In genomic region chr11:47541070-47541469, GRCh38 we compare ENCODE assay signal across 2 cellular contexts.
TF ChIP-seq lines count a peak whose summit lies in the region.

No MANE protein-coding gene starts in this region.

TF ChIP-seq in SK-N-SH, 30 proteins besides CTCF, POLR2A, EP300 and RAD21:
- TF ChIP-seq ZBTB33 (IDR thresholded peaks at IDR 0.05; ENCODE audit: borderline replicate concordance, low read depth) (no peak), ELF1 (IDR thresholded peaks at IDR 0.05) (no peak), CHD2 (IDR thresholded peaks at IDR 0.05; ENCODE audit: low read length, partially characterized antibody) (no peak), GATA2 (CRISPR knock-in tag; IDR thresholded peaks at IDR 0.05) (no peak), FOSL2 (IDR thresholded peaks at IDR 0.05; ENCODE audit: borderline replicate concordance, low read depth) (no peak), MAX (IDR thresholded peaks at IDR 0.05; ENCODE audit: low read depth) (no peak), SIN3A (IDR thresholded peaks at IDR 0.05; ENCODE audit: borderline replicate concordance, low read depth, low read length) (no peak)

TF ChIP-seq in endothelial cell of umbilical vein, 7 proteins besides CTCF, POLR2A, EP300 and RAD21:
- TF ChIP-seq JUN (IDR thresholded peaks at IDR 0.05; ENCODE audit: borderline replicate concordance, insufficient read depth, insufficient read length, low read depth) (no peak), MYC (IDR thresholded peaks at IDR 0.05; ENCODE audit: low read depth, low read length) (no peak), GATA2 (IDR thresholded peaks at IDR 0.05; ENCODE audit: insufficient read depth, insufficient read length, low read depth, low read length) (no peak), EZH2 (IDR thresholded peaks at IDR 0.05; ENCODE audit: borderline replicate concordance, low read depth, low read length, severe bottlenecking) (no peak), POLR2AphosphoS5 (IDR thresholded peaks at IDR 0.05; ENCODE audit: insufficient read depth, low read depth, low read length) (no peak), FOS (IDR thresholded peaks at IDR 0.05; ENCODE audit: borderline replicate concordance, insufficient read depth, low read length) (no peak), MAX (IDR thresholded peaks at IDR 0.05; ENCODE audit: insufficient read depth, insufficient read length) (no peak)
TF ChIP-seq in endothelial cell of umbilical vein: peak in this region for 0.
